1 cellular context compared by ENCODE assay signal in the genomic region with DNA sequence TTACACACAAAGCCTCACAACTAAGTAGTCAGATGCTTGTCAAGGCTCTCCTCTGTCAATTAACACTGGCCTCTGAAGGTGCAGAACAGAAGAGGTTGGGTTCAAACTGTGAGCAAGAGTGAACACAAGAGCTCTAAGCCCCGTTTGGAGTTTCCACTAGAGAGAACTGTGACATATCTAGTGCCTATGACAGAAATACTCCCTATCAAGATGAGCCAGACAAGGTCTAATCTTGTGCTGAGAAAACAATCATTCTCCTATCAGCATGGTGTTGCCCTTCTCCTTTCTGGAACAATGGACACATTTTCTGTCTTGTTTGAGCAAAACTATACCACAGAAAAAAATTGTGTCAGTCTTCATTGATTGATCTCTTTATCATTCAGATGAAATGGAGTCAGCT.
TF ChIP-seq lines count a peak whose summit lies in the region.

No MANE protein-coding gene starts in this region.

TF ChIP-seq in IMR-90, 13 proteins besides CTCF, POLR2A, EP300 and RAD21:
- TF ChIP-seq CEBPB (IDR thresholded peaks at IDR 0.05; ENCODE audit: low read depth, low read length), result no peak
- no peak for TF ChIP-seq MXI1 (IDR thresholded peaks at IDR 0.05; ENCODE audit: borderline replicate concordance, low read depth, low read length)
- no peak for TF ChIP-seq MAZ (IDR thresholded peaks at IDR 0.05; ENCODE audit: borderline replicate concordance, low read depth, low read length)
- TF ChIP-seq NFE2L2 (IDR thresholded peaks at IDR 0.05; ENCODE audit: low read depth, low read length), result no peak
